25 cellular contexts compared by ENCODE assay signal in the genomic region with DNA sequence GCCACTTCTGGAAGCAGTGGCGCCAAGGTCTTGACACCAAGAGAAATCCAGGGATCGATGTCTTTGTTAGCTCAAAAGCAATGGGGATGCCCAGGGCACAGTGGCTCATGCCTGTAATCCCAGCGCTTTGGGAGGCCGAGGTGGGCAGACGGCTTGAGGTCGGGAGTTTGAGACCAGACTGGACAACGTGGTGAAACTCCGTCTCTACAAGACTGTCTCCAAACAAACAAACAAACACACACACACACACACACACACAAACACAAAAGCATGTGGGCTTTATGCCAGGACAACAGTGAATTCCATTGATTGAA. TPM values are rescaled to one million over a fixed set of nuclear protein-coding genes. Genes with fewer than 3 reads are reported as not detected.
DNase-seq lines count a peak whose midpoint lies in the region; ATAC-seq and TF ChIP-seq lines count a peak whose summit lies in the region.
"Had no signal": no experiment of that assay in that cellular context is flagged by ENCODE, and none has a peak within 500 bp of the region (broad histone marks: within the 10 kb centered on the region; RNA-seq: fewer than 3 reads in every experiment).

No MANE protein-coding gene starts in this region.

- H3K9me3 ChIP-seq in H9 (ENCODE audit: control insufficient read depth, low read depth, low read length) = no peaks in the 10 kb centered on the region
- no peaks in the 10 kb centered on the region for H3K9me3 ChIP-seq in SK-N-MC (ENCODE audit: low read depth, low read length)
- H3K9me3 ChIP-seq in mesenchymal stem cell (ENCODE audit: control insufficient read depth, low read length) = no peaks in the 10 kb centered on the region
- H3K9me3 ChIP-seq in PC-3 (ENCODE audit: low read length) = no peaks in the 10 kb centered on the region
- H3K9me3 ChIP-seq: Caco-2 had no signal

- peaks cover under 1% of the 10 kb centered on the region for H3K27me3 Mint-ChIP-seq in H9 (ENCODE audit: low read depth)

- H3K27me3 ChIP-seq in H9 (ENCODE audit: insufficient read depth, low read length) (no peaks in the 10 kb centered on the region), mesenchymal stem cell (ENCODE audit: control insufficient read depth in 1 of 2, insufficient read depth in 1 of 2, low read length in 2 of 2) (no peaks in the 10 kb centered on the region), PC-3 (ENCODE audit: low read length) (no peaks in the 10 kb centered on the region)

- no TSS peak for BruUV-seq in PC-3 (replicated peaks; lab: Mats Ljungman, UMichigan)

- H3K79me2 ChIP-seq in H9 (ENCODE audit: insufficient read depth, low read length) = no peaks in the 10 kb centered on the region
- peaks cover 36% of the 10 kb centered on the region for H3K79me2 ChIP-seq in PC-3 (ENCODE audit: low read length)

- H3K4me2 ChIP-seq in H9 (ENCODE audit: insufficient read depth, insufficient read length, low read length) (no peak overlapping the region), mesenchymal stem cell (ENCODE audit: low read length, poor library complexity, severe bottlenecking) (no peak overlapping the region), PC-3 (ENCODE audit: low read length) (no peak overlapping the region)
- H3K4me2 ChIP-seq: PC-9 had no signal

- H3K18ac ChIP-seq in H9 (ENCODE audit: insufficient read length, low read depth, low read length) (no peak overlapping the region), mesenchymal stem cell (ENCODE audit: low read depth in 1 of 2, low read length in 2 of 2) (no peak overlapping the region)

- H3K27ac ChIP-seq in 22Rv1 (peak overlapping the region; percentile 57; the same call in 1 of the 2 replicates), H9 (ENCODE audit: insufficient read length, low read depth, low read length) (no peak overlapping the region), SK-N-MC (peak overlapping the region; percentile 40; the same call in 1 of the 2 replicates), mesenchymal stem cell (ENCODE audit: low read length, poor library complexity, severe bottlenecking) (no peak overlapping the region), PC-3 (ENCODE audit: low read length) (no peak overlapping the region)
- H3K27ac ChIP-seq: PC-9 had no signal

- no peak overlapping the region for H3K4me3 Mint-ChIP-seq in H9
- H3K4me3 Mint-ChIP-seq: CD8-positive, alpha-beta T cell had no signal

- H2AK5ac ChIP-seq in H9 (ENCODE audit: insufficient read length, low read length) (no peak overlapping the region), mesenchymal stem cell (ENCODE audit: low read length, severe bottlenecking) (peak overlapping the region; percentile 79)

- H2AFZ ChIP-seq in H9 (ENCODE audit: low read length) (no peak overlapping the region), mesenchymal stem cell (ENCODE audit: low read depth, low read length) (no peak overlapping the region), PC-3 (ENCODE audit: low read length) (no peak overlapping the region)
- H2AFZ ChIP-seq: PC-9 had no signal

- H2BK15ac ChIP-seq in H9 (ENCODE audit: low read depth, low read length) = no peak overlapping the region
- H2BK15ac ChIP-seq in mesenchymal stem cell (ENCODE audit: low read depth, poor library complexity, severe bottlenecking) = no peak overlapping the region

- H3K4me1 ChIP-seq in H9 (ENCODE audit: insufficient read depth, low read length) (no peaks in the 10 kb centered on the region), mesenchymal stem cell (ENCODE audit: control insufficient read depth, insufficient read depth, low read depth, low read length) (peaks cover 43% of the 10 kb centered on the region), PC-3 (ENCODE audit: insufficient read depth, low read length) (peaks cover 32% of the 10 kb centered on the region)

- DNase-seq in H9 (no peak), SK-N-MC (ENCODE audit: low read depth, low spot score) (no peak), mesenchymal stem cell (no peak), PC-3 (no peak), D341Med (ENCODE audit: low spot score) (no peak)
- no peak for DNase-seq in activated CD8-positive, alpha-beta memory T cell treated with anti-CD3 and anti-CD28 coated beads, Interleukin-2, amount 50 U/mL, for 48 hours
- DNase-seq: C1 segment of cervical spinal cord; Caco-2; CD8-positive, alpha-beta T cell; DMS79 treated with DMSO at 0.1 percent for 48 hours; GF-D8; GOT3; Karpas-422; NCI-H1092 treated with DMSO at 0.1 percent for 48 hours; NCI-H187 treated with DMSO at 0.1 percent for 48 hours; NCI-H446 treated with DMSO at 0.1 percent for 48 hours; NCI-H526; NK-92 treated with Interleukin-12 subunit alpha and Interleukin-12 subunit beta, amount 100 ng/mL, for 24 hours; PC-9; RPMI8226; SHP77 treated with DMSO at 0.1 percent for 48 hours; SW 1271 had no signal

- no peak overlapping the region for H3K4ac ChIP-seq in H9 (ENCODE audit: low read depth, low read length)
- H3K4ac ChIP-seq in mesenchymal stem cell (ENCODE audit: low read depth in 1 of 2, low read length in 2 of 2) = peak overlapping the region in 1 of 2 experiments; percentile 35

- CTCF ChIA-PET in PC-3 (lab: Charles Lee) = no interaction called here

- H3K9me2 ChIP-seq in PC-3 (replicated peaks; ENCODE audit: low read length) = no peaks in the 10 kb centered on the region

- WGBS in H9 (ENCODE audit: extremely low coverage, insufficient read length, low lambda C conversion rate) = no CpG with 5 or more reads among the region's 8 CpGs
- WGBS in mesenchymal stem cell = 90% methylated on average over 8 of the region's 8 CpGs

- no peaks in the 10 kb centered on the region for H3K4me1 Mint-ChIP-seq in H9

- H2BK5ac ChIP-seq in H9 (ENCODE audit: insufficient read length, low read length) (no peak overlapping the region), mesenchymal stem cell (ENCODE audit: low read depth, low read length, poor library complexity, severe bottlenecking) (no peak overlapping the region)

- H3T11ph ChIP-seq in H9 (ENCODE audit: low read length) = no peak overlapping the region

- peaks cover 4% of the 10 kb centered on the region for H3F3A ChIP-seq in PC-3 (ENCODE audit: low read length, unreplicated experiment)

- no peak overlapping the region for H2BK12ac ChIP-seq in H9 (ENCODE audit: insufficient read length, low read depth, low read length)
- no peak overlapping the region for H2BK12ac ChIP-seq in mesenchymal stem cell (ENCODE audit: low read length in 2 of 2)

- intact Hi-C loops in PC-3 (cut with micrococcal nuclease) = no loop called here

- peaks cover 29 to 82% (median 69%) of the 10 kb centered on the region in 3 experiments for H3K36me3 Mint-ChIP-seq in H9 (ENCODE audit: insufficient read depth in 1 of 3, low read depth in 3 of 3)

- H3K36me3 ChIP-seq in SK-N-MC (ENCODE audit: insufficient read depth, low read length) (peaks cover 63% of the 10 kb centered on the region), mesenchymal stem cell (ENCODE audit: control insufficient read depth in 1 of 2, insufficient read depth in 2 of 2, low read depth in 1 of 2, low read length in 2 of 2) (peaks cover 54 to 77% of the 10 kb centered on the region in 2 experiments), PC-3 (ENCODE audit: low read depth, low read length) (peaks cover 48% of the 10 kb centered on the region)

- H3K9ac ChIP-seq in H9 (ENCODE audit: extremely low read depth, insufficient read length, low read length) (no peak overlapping the region), SK-N-MC (ENCODE audit: insufficient read length) (no peak overlapping the region), mesenchymal stem cell (ENCODE audit: low read length) (no peak overlapping the region), PC-3 (ENCODE audit: low read length) (no peak overlapping the region)

- no peak overlapping the region for H4K91ac ChIP-seq in H9 (ENCODE audit: insufficient read length, low read depth, low read length)
- H4K91ac ChIP-seq in mesenchymal stem cell (ENCODE audit: low read length) = no peak overlapping the region

- no peak overlapping the region for H3K23ac ChIP-seq in H9 (ENCODE audit: insufficient read length, low read depth, low read length)
- H3K23ac ChIP-seq in mesenchymal stem cell (ENCODE audit: low read length in 2 of 2) = no peak overlapping the region

- no peaks in the 10 kb centered on the region for H3K9me3 Mint-ChIP-seq in H9
- H3K9me3 Mint-ChIP-seq: CD8-positive, alpha-beta T cell had no signal

- POLR2A ChIA-PET in PC-3 (lab: Charles Lee; ENCODE audit: unreplicated experiment) = no interaction called here

- ATAC-seq in PC-3 (no peak), HG03139 (IDR thresholded peaks at IDR 0.05; ENCODE audit: unreplicated experiment) (no peak)
- ATAC-seq: CD8-positive, alpha-beta T cell; HCT116 had no signal

- no peak overlapping the region for H4K5ac ChIP-seq in H9 (ENCODE audit: insufficient read length, low read depth, low read length)

- H3K79me1 ChIP-seq in H9 (ENCODE audit: insufficient read depth, low read depth, low read length, poor library complexity, severe bottlenecking) (no peaks in the 10 kb centered on the region), mesenchymal stem cell (replicated peaks; ENCODE audit: low read length, poor library complexity, severe bottlenecking) (peaks cover 28% of the 10 kb centered on the region)

- H3K27ac Mint-ChIP-seq in H9 = peak overlapping the region in 2 of 3 experiments; percentile 23 to 25; a peak in 2 of 7 replicates

- H4K20me1 ChIP-seq in H9 (ENCODE audit: control insufficient read depth, insufficient read depth, insufficient read length) (peaks cover 2% of the 10 kb centered on the region), PC-3 (ENCODE audit: low read length) (peaks cover 43% of the 10 kb centered on the region)

- no peak for TF ChIP-seq CTCF in 22Rv1 (IDR thresholded peaks at IDR 0.05)
- no peak for TF ChIP-seq CTCF in H9 (conservative IDR thresholded peaks at IDR 0.05)
- no peak for TF ChIP-seq CTCF in PC-3 (conservative IDR thresholded peaks at IDR 0.05; ENCODE audit: low read depth, low read length)

- H4K8ac ChIP-seq in H9 (replicated peaks; ENCODE audit: insufficient read length, low read depth, low read length) (no peak overlapping the region), mesenchymal stem cell (ENCODE audit: low read length) (no peak overlapping the region)

- H2BK120ac ChIP-seq in H9 (ENCODE audit: low read depth, low read length, poor library complexity, severe bottlenecking) (no peak overlapping the region), mesenchymal stem cell (ENCODE audit: low read depth, low read length) (no peak overlapping the region)

- no peak overlapping the region for H2BK20ac ChIP-seq in H9 (ENCODE audit: low read depth, low read length, poor library complexity, severe bottlenecking)

- no peak overlapping the region for H3K4me3 ChIP-seq in SK-N-MC
- H3K4me3 ChIP-seq in mesenchymal stem cell (ENCODE audit: insufficient read depth in 1 of 2, low read depth in 1 of 2, low read length in 2 of 2) = no peak overlapping the region
- H3K4me3 ChIP-seq in PC-3 (ENCODE audit: low read length) = no peak overlapping the region
- H3K4me3 ChIP-seq: PC-9 had no signal

- H3K56ac ChIP-seq in H9 (ENCODE audit: insufficient read length, low read depth, low read length) = no peak overlapping the region

- H3K14ac ChIP-seq in H9 (ENCODE audit: insufficient read depth, low read length) (no peak overlapping the region), mesenchymal stem cell (ENCODE audit: low read length in 2 of 2) (no peak overlapping the region)

- no peaks in the 10 kb centered on the region for H3K23me2 ChIP-seq in H9 (ENCODE audit: insufficient read length, low read depth, low read length, poor library complexity, severe bottlenecking)

RNA-seq across cellular contexts. Expression of gene FAAP100, which starts 22.4 kb away (rescaled TPM):
- total RNA-seq in H9 (2021) = 54.0 and 54.8 TPM in 2 replicates
- 10.1 TPM for polyA plus RNA-seq in mesenchymal stem cell (2013, experiment 1 of 2)
- polyA plus RNA-seq in mesenchymal stem cell (2013, experiment 2 of 2) = 10.3 TPM
- total RNA-seq in PC-3 (2014; rRNA removed) = 23.3 and 34.6 TPM in 2 replicates

RNA-seq across cellular contexts. Expression of gene FSCN2, which starts 46.4 kb away (rescaled TPM):
- total RNA-seq in H9 (2021) (1.0 and 1.6 TPM in 2 replicates), PC-3 (2014; rRNA removed) (0.87 and 2.4 TPM in 2 replicates)
- 0.23 TPM for polyA plus RNA-seq in mesenchymal stem cell (2013, experiment 1 of 2)
- 0.15 TPM for polyA plus RNA-seq in mesenchymal stem cell (2013, experiment 2 of 2)

Comparison
In these comparisons a context has a peak if more than half of its experiments do, and no peak if none do; other contexts are left out.
1. H3K27ac ChIP-seq: peak in 22Rv1 (single experiment) and SK-N-MC (single experiment); none in H9 (single experiment), mesenchymal stem cell (single experiment) and PC-3 (single experiment).